12 cellular contexts compared by ENCODE assay signal in the genomic region with DNA sequence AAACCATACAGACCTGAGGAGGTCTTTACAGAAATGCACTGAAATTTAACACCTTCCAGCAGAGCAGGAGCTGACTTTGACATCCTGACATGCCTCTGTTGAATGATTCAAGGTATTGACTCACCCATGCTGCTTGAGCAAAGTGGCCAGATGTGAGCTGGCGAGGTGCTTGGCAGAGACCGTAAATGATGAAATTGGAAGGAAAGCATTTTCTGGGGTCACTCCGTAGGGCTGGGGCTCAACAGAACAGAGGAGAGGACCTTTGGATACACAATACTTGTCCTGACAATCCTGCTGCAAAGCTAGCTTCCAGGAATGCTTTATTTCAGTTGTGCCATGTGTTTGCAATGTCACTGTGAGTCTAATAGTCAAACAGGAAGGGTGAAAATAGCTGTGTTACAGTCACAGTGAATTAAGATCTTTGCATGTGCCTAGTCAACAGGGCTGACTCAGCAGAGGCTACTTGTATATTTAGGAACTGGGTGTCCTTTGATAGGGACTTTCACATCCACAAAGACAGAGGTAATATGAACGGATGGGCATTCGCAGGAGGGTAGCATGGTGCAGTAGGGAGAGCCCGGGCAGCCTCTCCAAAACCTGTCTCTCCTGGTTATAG. TPM values are rescaled to one million over a fixed set of nuclear protein-coding genes. Genes with fewer than 3 reads are reported as not detected.
DNase-seq lines count a peak whose midpoint lies in the region; ATAC-seq and TF ChIP-seq lines count a peak whose summit lies in the region.
"Had no signal": no experiment of that assay in that cellular context is flagged by ENCODE, and none has a peak within 500 bp of the region (broad histone marks: within the 10 kb centered on the region; RNA-seq: fewer than 3 reads in every experiment).

No MANE protein-coding gene starts in this region.

- ATAC-seq in PC-3 (peak; percentile 77), omental fat pad (ENCODE audit: low FRiP score) (no peak)
- ATAC-seq: natural killer cell had no signal

- POLR2A ChIA-PET in PC-3 (lab: Charles Lee; ENCODE audit: unreplicated experiment) = interaction anchor here (1.2 kb wide), 1 partner anchor 33 kb away, joined by 3 read pairs; no protein-coding TSS in a partner anchor
- POLR2A ChIA-PET in OCI-LY7 (lab: Charles Lee) = interaction anchor here (0.6 to 1.2 kb wide), 3 partner anchors 13 to 389 kb away, joined by 3 to 7 read pairs (median 3); no protein-coding TSS in a partner anchor
- POLR2A ChIA-PET in HEK293T (lab: Yijun Ruan, JAX) = no interaction called here

- H3F3A ChIP-seq in PC-3 (ENCODE audit: low read length, unreplicated experiment) = no peaks in the 10 kb centered on the region

- H3K27me3 ChIP-seq in PC-3 (ENCODE audit: low read length) (no peaks in the 10 kb centered on the region), fibroblast of lung (ENCODE audit: control insufficient read depth, insufficient read depth, low read length) (no peaks in the 10 kb centered on the region)

- H3K79me2 ChIP-seq in PC-3 (ENCODE audit: low read length) (no peaks in the 10 kb centered on the region), fibroblast of lung (ENCODE audit: control insufficient read depth, insufficient read depth, low read length) (no peaks in the 10 kb centered on the region), OCI-LY7 (ENCODE audit: insufficient read depth, low read depth, low read length) (no peaks in the 10 kb centered on the region)

- H3K36me3 ChIP-seq in PC-3 (ENCODE audit: low read depth, low read length) (no peaks in the 10 kb centered on the region), fibroblast of lung (ENCODE audit: control insufficient read depth, insufficient read depth, low read length) (no peaks in the 10 kb centered on the region), OCI-LY7 (ENCODE audit: insufficient read depth, low read length) (no peaks in the 10 kb centered on the region)

- peak; percentile 38 for DNase-seq in 8988T
- DNase-seq in GM12865 (ENCODE audit: low read depth) = peak; percentile 38
- peak; percentile 80 for DNase-seq in PC-3
- peak; percentile 69 to 75 for DNase-seq in fibroblast of lung (ENCODE audit: low read depth in 2 of 2)
- no peak for DNase-seq in OCI-LY7 (ENCODE audit: low spot score)
- DNase-seq in HEK293T (ENCODE audit: extremely low spot score) = no peak
- DNase-seq in epidermal melanocyte (ENCODE audit: insufficient read length, low spot score) = no peak
- no peak for DNase-seq in omental fat pad (ENCODE audit: low spot score)
- DNase-seq: activated CD4-positive, CD25-positive, alpha-beta regulatory T cell treated with anti-CD3 and anti-CD28 coated beads, Interleukin-2, amount 50 U/mL, for 72 hours; CD4-positive, CD25-positive, alpha-beta regulatory T cell; natural killer cell; NCI-H1092 had no signal

- BruUV-seq in PC-3 (replicated peaks; lab: Mats Ljungman, UMichigan) (TSS peak; percentile 26), OCI-LY7 (replicated peaks; lab: Mats Ljungman, UMichigan) (no TSS peak)

- H3K9me3 ChIP-seq in PC-3 (ENCODE audit: low read length) = no peaks in the 10 kb centered on the region
- no peaks in the 10 kb centered on the region for H3K9me3 ChIP-seq in fibroblast of lung (ENCODE audit: control insufficient read depth, insufficient read depth, low read depth, low read length)
- no peaks in the 10 kb centered on the region for H3K9me3 ChIP-seq in OCI-LY7 (ENCODE audit: low read length)

- H4K20me1 ChIP-seq in PC-3 (ENCODE audit: low read length) = no peaks in the 10 kb centered on the region
- H4K20me1 ChIP-seq in fibroblast of lung (ENCODE audit: control insufficient read depth, extremely low read depth, insufficient read depth, low read length) = no peaks in the 10 kb centered on the region
- H4K20me1 ChIP-seq in OCI-LY7 (ENCODE audit: insufficient read depth, low read length) = no peaks in the 10 kb centered on the region

- H2AFZ ChIP-seq in PC-3 (ENCODE audit: low read length) (peak overlapping the region; percentile 62), fibroblast of lung (ENCODE audit: low read length) (no peak overlapping the region), OCI-LY7 (ENCODE audit: low read length) (no peak overlapping the region)

- H3K4me2 ChIP-seq in PC-3 (ENCODE audit: low read length) = peak overlapping the region; percentile 79
- H3K4me2 ChIP-seq in fibroblast of lung (ENCODE audit: extremely low read depth, insufficient read depth, low read length) = no peak overlapping the region
- no peak overlapping the region for H3K4me2 ChIP-seq in OCI-LY7 (ENCODE audit: low read length)

- peak overlapping the region; percentile 77 for H3K27ac ChIP-seq in PC-3 (ENCODE audit: low read length)
- H3K27ac ChIP-seq in fibroblast of lung (ENCODE audit: insufficient read depth, low read length) = no peak overlapping the region
- no peak overlapping the region for H3K27ac ChIP-seq in OCI-LY7 (ENCODE audit: low read depth, low read length, poor library complexity, severe bottlenecking)

- H3K9me2 ChIP-seq in PC-3 (replicated peaks; ENCODE audit: low read length) (no peaks in the 10 kb centered on the region), OCI-LY7 (ENCODE audit: insufficient read depth, low read length) (no peaks in the 10 kb centered on the region)

- no peak overlapping the region for H3K4me3 ChIP-seq in GM12865 (ENCODE audit: low read depth, low read length)
- H3K4me3 ChIP-seq in PC-3 (ENCODE audit: low read length) = peak overlapping the region; percentile 42
- no peak overlapping the region for H3K4me3 ChIP-seq in fibroblast of lung (replicated peaks in 1 of 4; ENCODE audit: control extremely low read depth in 1 of 4, insufficient read depth in 1 of 4, low read depth in 3 of 4, low read length in 4 of 4)
- H3K4me3 ChIP-seq in OCI-LY7 (ENCODE audit: low read depth, low read length, poor library complexity, severe bottlenecking) = no peak overlapping the region

- no peak overlapping the region for H3K9ac ChIP-seq in PC-3 (ENCODE audit: low read length)
- no peak overlapping the region for H3K9ac ChIP-seq in fibroblast of lung (ENCODE audit: insufficient read depth, low read length)

- H3K4me1 ChIP-seq in PC-3 (ENCODE audit: insufficient read depth, low read length) (peaks cover 40% of the 10 kb centered on the region), fibroblast of lung (ENCODE audit: control insufficient read depth, extremely low read depth, insufficient read depth, low read length) (no peaks in the 10 kb centered on the region), OCI-LY7 (ENCODE audit: insufficient read depth, low read length, poor library complexity, severe bottlenecking) (no peaks in the 10 kb centered on the region)

- intact Hi-C loops in PC-3 (cut with micrococcal nuclease) (loop anchor here (2.0 to 10.0 kb wide), 2 partner anchors 68 to 138 kb away; no protein-coding TSS in a partner anchor), OCI-LY7 (cut with micrococcal nuclease; ENCODE audit: unreplicated experiment) (no loop called here)

- no peak for TF ChIP-seq CTCF in GM12865 (IDR thresholded peaks at IDR 0.05; ENCODE audit: insufficient read depth, low read depth, low read length, missing control alignments)
- no peak for TF ChIP-seq CTCF in PC-3 (conservative IDR thresholded peaks at IDR 0.05; ENCODE audit: low read depth, low read length)
- no peak for TF ChIP-seq CTCF in fibroblast of lung (conservative IDR thresholded peaks at IDR 0.05 in 1 of 2, IDR thresholded peaks at IDR 0.05 in 1 of 2; ENCODE audit: low read depth in 1 of 2, low read length in 2 of 2)
- no peak for TF ChIP-seq CTCF in OCI-LY7 (conservative IDR thresholded peaks at IDR 0.05; ENCODE audit: low read length)
- TF ChIP-seq CTCF in omental fat pad (IDR thresholded peaks at IDR 0.05) = no peak

- CTCF ChIA-PET in PC-3 (lab: Charles Lee) = interaction anchor here (0.6 to 1.5 kb wide), 2 partner anchors 114 to 136 kb away, joined by 4 to 6 read pairs; no protein-coding TSS in a partner anchor
- CTCF ChIA-PET in OCI-LY7 (lab: Charles Lee; ENCODE audit: unreplicated experiment) = interaction anchor here (0.6 kb wide), 1 partner anchor 200 kb away, joined by 3 read pairs; no protein-coding TSS in a partner anchor
- CTCF ChIA-PET in HEK293T (lab: Yijun Ruan, JAX) = no interaction called here

TF ChIP-seq in HEK293T, 16 proteins besides CTCF, POLR2A, EP300 and RAD21:
- TF ChIP-seq L3MBTL2 (conservative IDR thresholded peaks at IDR 0.05) (no peak), FOXM1 (IDR thresholded peaks at IDR 0.05; ENCODE audit: borderline replicate concordance) (no peak), TARDBP (IDR thresholded peaks at IDR 0.05) (no peak), NFRKB (IDR thresholded peaks at IDR 0.05) (no peak), FOXA1 (IDR thresholded peaks at IDR 0.05) (no peak), HDGF (IDR thresholded peaks at IDR 0.05; ENCODE audit: borderline replicate concordance) (no peak), ZNF384 (IDR thresholded peaks at IDR 0.05) (no peak), ELF4 (IDR thresholded peaks at IDR 0.05) (no peak), FOXK2 (IDR thresholded peaks at IDR 0.05) (no peak), LEF1 (IDR thresholded peaks at IDR 0.05; ENCODE audit: borderline replicate concordance) (no peak), CTBP1 (IDR thresholded peaks at IDR 0.05; ENCODE audit: borderline replicate concordance) (no peak), SUZ12 (IDR thresholded peaks at IDR 0.05) (no peak)
- TF ChIP-seq, protein P1, sequence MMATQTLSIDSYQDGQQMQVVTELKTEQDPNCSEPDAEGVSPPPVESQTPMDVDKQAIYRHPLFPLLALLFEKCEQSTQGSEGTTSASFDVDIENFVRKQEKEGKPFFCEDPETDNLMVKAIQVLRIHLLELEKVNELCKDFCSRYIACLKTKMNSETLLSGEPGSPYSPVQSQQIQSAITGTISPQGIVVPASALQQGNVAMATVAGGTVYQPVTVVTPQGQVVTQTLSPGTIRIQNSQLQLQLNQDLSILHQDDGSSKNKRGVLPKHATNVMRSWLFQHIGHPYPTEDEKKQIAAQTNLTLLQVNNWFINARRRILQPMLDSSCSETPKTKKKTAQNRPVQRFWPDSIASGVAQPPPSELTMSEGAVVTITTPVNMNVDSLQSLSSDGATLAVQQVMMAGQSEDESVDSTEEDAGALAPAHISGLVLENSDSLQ (IDR thresholded peaks at IDR 0.05) = no peak

RNA-seq across cellular contexts. Expression of a gene that starts 31.6 kb away (rescaled TPM):
- total RNA-seq in PC-3 (2014; rRNA removed) = 45.4 and 68.8 TPM in 2 replicates
- total RNA-seq in fibroblast of lung = 25.4 and 30.8 TPM in 2 replicates
- 20.3 and 51.3 TPM in 2 replicates for polyA plus RNA-seq in fibroblast of lung
- 17.1 and 39.3 TPM in 2 replicates for polyA plus RNA-seq in fibroblast of lung (2012)
- 2.0 and 52.0 TPM in 2 replicates for polyA minus RNA-seq in fibroblast of lung (ENCODE audit: low replicate concordance)
- total RNA-seq in OCI-LY7 (2014; rRNA removed; shearing (Covaris generic)) = 23.4 and 24.7 TPM in 2 replicates
- total RNA-seq in OCI-LY7 (2022) = 33.5 and 34.2 TPM in 2 replicates
- 10 to 100 TPM; 32.6 to 43.7 (median 38.7) TPM for total RNA-seq in omental fat pad

Comparison
In these comparisons a context has a peak if more than half of its experiments do, and no peak if none do; other contexts are left out.
1. DNase-seq: peak in 8988T (single experiment), GM12865 (single experiment), PC-3 (single experiment) and fibroblast of lung (2 of 2); none in OCI-LY7 (single experiment), HEK293T (single experiment), epidermal melanocyte (single experiment) and omental fat pad (single experiment).